Comparison of ENCODE assay signal across 8 cellular contexts in genomic region chr2:200787351-200788128, GRCh38. TPM values are rescaled to one million over a fixed set of nuclear protein-coding genes. Genes with fewer than 3 reads are reported as not detected.
A peak's percentile ranks its signal among the peaks of the same experiment; 100 is the strongest.
DNase-seq lines count a peak whose midpoint lies in the region; ATAC-seq and TF ChIP-seq lines count a peak whose summit lies in the region.

No MANE protein-coding gene starts in this region.

- H3K4me3 Mint-ChIP-seq in activated T-cell treated with anti-CD3 and anti-CD28 coated beads, Interleukin-2, amount 50 U/mL, for 72 hours, result peak overlapping the region; percentile 14 to 38
- no peak overlapping the region for H3K4me3 Mint-ChIP-seq in activated T-helper 2 cell treated with anti-CD3 and anti-CD28 coated beads, Interferon-gamma antibody, Interleukin-2, Interleukin-4, amounts not matched to agents 10 μg/mL and 5 μg/mL and 100 μg/mL, durations not matched to agents 14 hours and 24 hours and 36 hours (ENCODE audit: low read depth)

- ATAC-seq in activated T-cell treated with anti-CD3 and anti-CD28 coated beads, Interleukin-2, amount 50 U/mL, for 72 hours (replicated peaks in 1 of 2), result peak; percentile 54 to 89
- no peak for ATAC-seq in GM19328 (IDR thresholded peaks at IDR 0.05; ENCODE audit: unreplicated experiment)

- TF ChIP-seq CTCF in 22Rv1 (IDR thresholded peaks at IDR 0.05), result no peak

- no peaks in the 10 kb centered on the region for H3K36me3 Mint-ChIP-seq in activated T-cell treated with anti-CD3 and anti-CD28 coated beads, Interleukin-2, amount 50 U/mL, for 72 hours (ENCODE audit: insufficient read depth in 2 of 2)
- H3K36me3 Mint-ChIP-seq in activated T-helper 2 cell treated with anti-CD3 and anti-CD28 coated beads, Interferon-gamma antibody, Interleukin-2, Interleukin-4, amounts not matched to agents 10 μg/mL and 5 μg/mL and 100 μg/mL, durations not matched to agents 14 hours and 24 hours and 36 hours (ENCODE audit: low read depth), result no peaks in the 10 kb centered on the region

- H3K27me3 Mint-ChIP-seq in activated T-cell treated with anti-CD3 and anti-CD28 coated beads, Interleukin-2, amount 50 U/mL, for 72 hours (ENCODE audit: low read depth), result peaks cover 13% of the 10 kb centered on the region
- H3K27me3 Mint-ChIP-seq in activated T-helper 2 cell treated with anti-CD3 and anti-CD28 coated beads, Interferon-gamma antibody, Interleukin-2, Interleukin-4, amounts not matched to agents 10 μg/mL and 5 μg/mL and 100 μg/mL, durations not matched to agents 14 hours and 24 hours and 36 hours (ENCODE audit: low read depth), result peaks cover 10% of the 10 kb centered on the region

- H3K9me3 Mint-ChIP-seq in activated T-cell treated with anti-CD3 and anti-CD28 coated beads, Interleukin-2, amount 50 U/mL, for 72 hours, result no peaks in the 10 kb centered on the region
- no peaks in the 10 kb centered on the region for H3K9me3 Mint-ChIP-seq in activated T-helper 2 cell treated with anti-CD3 and anti-CD28 coated beads, Interferon-gamma antibody, Interleukin-2, Interleukin-4, amounts not matched to agents 10 μg/mL and 5 μg/mL and 100 μg/mL, durations not matched to agents 14 hours and 24 hours and 36 hours

- peaks cover 8% of the 10 kb centered on the region for H3K4me1 Mint-ChIP-seq in activated T-cell treated with anti-CD3 and anti-CD28 coated beads, Interleukin-2, amount 50 U/mL, for 72 hours (ENCODE audit: low read depth)
- H3K4me1 Mint-ChIP-seq in activated T-helper 2 cell treated with anti-CD3 and anti-CD28 coated beads, Interferon-gamma antibody, Interleukin-2, Interleukin-4, amounts not matched to agents 10 μg/mL and 5 μg/mL and 100 μg/mL, durations not matched to agents 14 hours and 24 hours and 36 hours (ENCODE audit: low read depth), result peaks cover 15% of the 10 kb centered on the region

- peak overlapping the region; percentile 87 for H3K27ac ChIP-seq in 22Rv1

- intact Hi-C loops in activated T-helper 2 cell treated with anti-CD3 and anti-CD28 coated beads, Interferon-gamma antibody, Interleukin-2, Interleukin-4, amounts not matched to agents 10 μg/mL and 5 μg/mL and 100 μg/mL, durations not matched to agents 14 hours and 24 hours and 36 hours (cut with micrococcal nuclease), result loop anchor here (2.0 kb wide), 1 partner anchor 25 kb away; no protein-coding TSS in a partner anchor

- peak overlapping the region; percentile 38 for H3K27ac Mint-ChIP-seq in activated T-cell treated with anti-CD3 and anti-CD28 coated beads, Interleukin-2, amount 50 U/mL, for 72 hours
- H3K27ac Mint-ChIP-seq in activated T-helper 2 cell treated with anti-CD3 and anti-CD28 coated beads, Interferon-gamma antibody, Interleukin-2, Interleukin-4, amounts not matched to agents 10 μg/mL and 5 μg/mL and 100 μg/mL, durations not matched to agents 14 hours and 24 hours and 36 hours, result no peak overlapping the region

- DNase-seq in HCEC 1CT (peak; percentile 95), inferior parietal cortex (ENCODE audit: extremely low spot score) (peak; percentile 11), NCI-H1417 treated with DMSO at 0.1 percent for 48 hours (lab: John Stamatoyannopoulos, UW) (no peak)
- peak in 1 of 2 donors; percentile 17 for DNase-seq in activated T-cell treated with anti-CD3 and anti-CD28 coated beads, Interleukin-2, amount 50 U/mL, for 72 hours
- DNase-seq in activated T-helper 2 cell treated with anti-CD3 and anti-CD28 coated beads, Interferon-gamma antibody, Interleukin-2, Interleukin-4, amounts not matched to agents 10 μg/mL and 5 μg/mL and 100 μg/mL, durations not matched to agents 14 hours and 24 hours and 36 hours (ENCODE audit: low spot score), result no peak
- no peak for DNase-seq in activated CD8-positive, alpha-beta memory T cell treated with anti-CD3 and anti-CD28 coated beads, Interleukin-2, amount 50 U/mL, for 4 hours

RNA-seq across cellular contexts. Expression of gene BZW1, which starts 24.2 kb away (rescaled TPM):
- total RNA-seq in activated T-cell treated with anti-CD3 and anti-CD28 coated beads, Interleukin-2, amount 50 U/mL, for 72 hours, result 100 to 1,000 TPM; 457 to 495 TPM
- total RNA-seq in activated T-helper 2 cell treated with anti-CD3 and anti-CD28 coated beads, Interferon-gamma antibody, Interleukin-2, Interleukin-4, amounts not matched to agents 10 μg/mL and 5 μg/mL and 100 μg/mL, durations not matched to agents 14 hours and 24 hours and 36 hours, result 548 and 571 TPM in 2 replicates

Comparison
In these comparisons a context has a peak if more than half of its experiments do, and no peak if none do; other contexts are left out.
1. DNase-seq: peak in HCEC 1CT (single experiment) and inferior parietal cortex (single experiment); none in activated T-helper 2 cell treated with anti-CD3 and anti-CD28 coated beads, Interferon-gamma antibody, Interleukin-2, Interleukin-4, amounts not matched to agents 10 μg/mL and 5 μg/mL and 100 μg/mL, durations not matched to agents 14 hours and 24 hours and 36 hours (single experiment), NCI-H1417 treated with DMSO at 0.1 percent for 48 hours (single experiment) and activated CD8-positive, alpha-beta memory T cell treated with anti-CD3 and anti-CD28 coated beads, Interleukin-2, amount 50 U/mL, for 4 hours (single experiment).